In the genomic region with DNA sequence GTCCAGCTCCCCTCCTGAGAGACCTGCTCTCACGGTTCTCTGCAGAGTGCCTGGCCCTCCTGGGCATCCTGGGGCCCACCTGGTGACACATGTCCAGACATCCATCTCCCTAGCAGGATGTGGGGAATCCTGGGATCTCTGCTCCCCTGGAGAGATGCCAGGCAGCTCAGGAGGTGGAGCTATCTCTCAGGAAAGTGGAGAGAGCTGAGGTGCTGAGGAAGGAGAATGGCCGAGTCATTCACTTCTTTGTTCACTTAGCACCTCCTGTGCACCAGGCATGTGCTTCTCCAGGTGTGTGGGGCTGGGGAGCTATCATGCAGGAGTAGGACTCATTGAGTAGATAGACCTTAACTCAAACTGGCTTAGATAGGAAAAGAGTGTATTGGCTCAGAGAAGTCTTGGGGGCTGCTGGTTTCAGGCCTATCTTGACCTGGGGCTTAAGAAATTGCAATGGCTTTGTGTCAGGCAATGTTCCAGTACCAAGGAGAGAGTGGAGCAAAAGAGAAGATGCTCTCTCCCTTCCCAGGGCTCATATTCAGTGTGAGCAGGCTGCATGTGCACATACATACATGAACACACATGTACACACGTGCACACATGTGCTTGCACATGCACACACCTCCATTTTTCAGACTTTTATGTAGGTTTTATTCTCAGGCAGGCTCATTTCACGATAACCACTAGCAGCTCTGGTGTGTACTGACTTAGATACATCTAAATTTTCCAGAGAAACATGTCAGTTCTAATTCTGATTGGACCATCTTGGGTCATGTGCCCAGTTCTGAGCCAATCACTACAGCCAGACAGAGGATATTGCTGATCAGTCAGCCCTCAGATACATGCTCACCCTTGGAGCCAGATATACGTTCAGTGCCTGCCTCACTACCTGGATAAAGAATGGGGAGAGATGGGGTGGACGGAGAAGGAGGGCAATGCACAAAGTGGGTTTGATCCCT, we compare ENCODE assay signal across 19 cellular contexts.
DNase-seq lines count a peak whose midpoint lies in the region; ATAC-seq and TF ChIP-seq lines count a peak whose summit lies in the region.
"Had no signal": no experiment of that assay in that cellular context is flagged by ENCODE, and none has a peak within 500 bp of the region (broad histone marks: within the 10 kb centered on the region; RNA-seq: fewer than 3 reads in every experiment).

No MANE protein-coding gene starts in this region.

- DNase-seq in H7 (peak; percentile 11), SJCRH30 (peak; percentile 57 to 73), foreskin keratinocyte (peak; percentile 26 to 57), osteoblast (ENCODE audit: insufficient read length, low spot score, missing footprints) (peak; percentile 61), pons (ENCODE audit: low spot score) (no peak)
- DNase-seq: activated CD4-positive, alpha-beta T cell treated with anti-CD3 and anti-CD28 coated beads, Interleukin-2, amount 10 ng/mL, durations not matched to agents 7 days and 5 days; activated naive CD4-positive, alpha-beta T cell treated with anti-CD3 and anti-CD28 coated beads for 36 hours; activated T-cell treated with anti-CD3 and anti-CD28 coated beads, Interleukin-2, amount 50 U/mL, for 1 hour; CD4-positive, alpha-beta memory T cell; DND-41; mesenchymal stem cell; NCI-H1092 treated with DMSO at 0.1 percent for 48 hours; NCI-H2107; NCI-H524; Right ventricle myocardium superior had no signal

- no peak overlapping the region for H2AFZ ChIP-seq in osteoblast (ENCODE audit: low read length)

- H3K9me3 ChIP-seq in SJCRH30 (replicated peaks) (no peaks in the 10 kb centered on the region), osteoblast (ENCODE audit: low read depth, low read length) (no peaks in the 10 kb centered on the region)
- H3K9me3 ChIP-seq: ascending aorta had no signal

- no peaks in the 10 kb centered on the region for H3K79me2 ChIP-seq in osteoblast (ENCODE audit: insufficient read depth, low read length)

- no peak overlapping the region for H3K4me2 ChIP-seq in osteoblast (ENCODE audit: insufficient read depth, low read length)

- ATAC-seq in foreskin keratinocyte (peak; percentile 47), HG03196 (IDR thresholded peaks at IDR 0.05; ENCODE audit: unreplicated experiment) (no peak), HG03135 (IDR thresholded peaks at IDR 0.05; ENCODE audit: unreplicated experiment) (no peak)
- ATAC-seq: naive thymus-derived CD8-positive, alpha-beta T cell had no signal

- H3K4me3 ChIP-seq in H7 (ENCODE audit: insufficient read depth, low read depth, low read length): no peak overlapping the region
- no peak overlapping the region for H3K4me3 ChIP-seq in SJCRH30
- H3K4me3 ChIP-seq in osteoblast (ENCODE audit: insufficient read depth, low read length): no peak overlapping the region
- H3K4me3 ChIP-seq: ascending aorta had no signal

- TF ChIP-seq CTCF in foreskin keratinocyte (conservative IDR thresholded peaks at IDR 0.05): no peak
- no peak for TF ChIP-seq CTCF in osteoblast (IDR thresholded peaks at IDR 0.05; ENCODE audit: extremely low read depth, low read depth, low read length)

- H3K36me3 ChIP-seq in H7 (replicated peaks; ENCODE audit: control insufficient read depth, insufficient read depth, low read length) (no peaks in the 10 kb centered on the region), SJCRH30 (no peaks in the 10 kb centered on the region), osteoblast (ENCODE audit: insufficient read depth, low read length) (no peaks in the 10 kb centered on the region)
- H3K36me3 ChIP-seq: ascending aorta had no signal

- H3K27me3 ChIP-seq in H7 (ENCODE audit: control insufficient read depth, insufficient read depth, low read length) (no peaks in the 10 kb centered on the region), SJCRH30 (no peaks in the 10 kb centered on the region), foreskin keratinocyte (no peaks in the 10 kb centered on the region), osteoblast (ENCODE audit: insufficient read depth, low read length) (no peaks in the 10 kb centered on the region)
- H3K27me3 ChIP-seq: ascending aorta had no signal

- no peak overlapping the region; the same call in 1 of the 2 replicates for H3K27ac ChIP-seq in SJCRH30
- no peak overlapping the region for H3K27ac ChIP-seq in foreskin keratinocyte
- H3K27ac ChIP-seq in osteoblast (ENCODE audit: low read depth, low read length): no peak overlapping the region
- H3K27ac ChIP-seq: ascending aorta had no signal

- H4K20me1 ChIP-seq in osteoblast (ENCODE audit: insufficient read depth, low read length): no peaks in the 10 kb centered on the region

- H3K4me1 ChIP-seq in SJCRH30 (peaks cover 29% of the 10 kb centered on the region), foreskin keratinocyte (peaks cover 6% of the 10 kb centered on the region), osteoblast (ENCODE audit: insufficient read depth, low read length) (no peaks in the 10 kb centered on the region)
- H3K4me1 ChIP-seq: ascending aorta had no signal
